Comparison of ENCODE assay signal across 8 cellular contexts in the genomic region with DNA sequence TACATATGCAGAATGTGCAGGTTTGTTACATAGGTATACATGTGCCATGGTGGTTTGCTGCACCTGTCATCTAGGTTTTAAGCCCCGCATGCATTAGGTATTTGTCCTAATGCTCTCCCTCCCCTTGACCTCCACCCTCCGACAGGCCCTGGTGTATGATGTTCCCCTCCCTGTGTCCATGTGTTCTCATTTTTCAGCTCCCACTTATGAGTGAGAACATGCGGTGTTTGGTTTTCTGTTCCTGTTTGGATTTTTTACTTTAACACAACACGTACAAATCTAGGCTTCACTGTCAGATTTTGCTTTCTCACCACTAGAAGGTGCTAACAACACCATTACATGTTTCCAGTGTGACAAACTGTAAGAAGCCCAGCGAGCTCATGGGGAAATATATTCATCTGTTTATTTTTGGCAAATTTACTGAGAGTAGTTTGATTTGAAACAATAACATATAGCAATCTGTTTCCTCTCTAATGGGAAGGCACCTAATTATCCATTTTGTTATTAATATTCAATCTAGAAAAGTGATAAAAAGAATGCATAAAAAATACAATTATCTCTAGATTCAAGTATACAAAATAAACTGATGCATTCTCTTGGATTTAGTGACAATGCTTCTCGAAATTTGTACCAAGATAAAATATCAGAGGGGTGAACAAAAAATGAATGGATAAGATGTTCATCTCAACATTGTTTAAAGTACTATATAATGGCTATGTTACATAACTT. TPM values are rescaled to one million over a fixed set of nuclear protein-coding genes. Genes with fewer than 3 reads are reported as not detected.
DNase-seq lines count a peak whose midpoint lies in the region; ATAC-seq and TF ChIP-seq lines count a peak whose summit lies in the region.

No MANE protein-coding gene starts in this region.

- no peak for TF ChIP-seq POLR2A in Peyer's patch (IDR thresholded peaks at IDR 0.05)

- no peak overlapping the region for H2BK15ac ChIP-seq in mesendoderm (replicated peaks; ENCODE audit: low read depth)

- ATAC-seq in GM19372 (IDR thresholded peaks at IDR 0.05; ENCODE audit: low read depth, unreplicated experiment) (peak; percentile 90), HG03175 (IDR thresholded peaks at IDR 0.05; ENCODE audit: unreplicated experiment) (peak; percentile 94)

- no peak overlapping the region for H4K5ac ChIP-seq in mesendoderm (ENCODE audit: low read length)

- H3K79me2 ChIP-seq in mesendoderm (ENCODE audit: control insufficient read depth, insufficient read depth, low read length): no peaks in the 10 kb centered on the region

- DNase-seq in EL (peak; percentile 59), Peyer's patch (no peak), colonic mucosa (no peak), mesendoderm (peak; percentile 53), cerebellar nuclear complex (lab: John Stamatoyannopoulos, UW) (no peak), epidermal melanocyte (ENCODE audit: insufficient read length, low spot score) (no peak)

- peak overlapping the region in 3 of 4 donors; percentile 16 to 23 (median 22) for H3K4me3 ChIP-seq in Peyer's patch
- H3K4me3 ChIP-seq in colonic mucosa: no peak overlapping the region
- no peak overlapping the region for H3K4me3 ChIP-seq in mesendoderm (ENCODE audit: low read length)

- H4K8ac ChIP-seq in mesendoderm (ENCODE audit: low read depth, low read length): no peak overlapping the region

- no peak overlapping the region for H2BK5ac ChIP-seq in mesendoderm (ENCODE audit: low read length)

- H3K4me1 ChIP-seq in Peyer's patch (peaks cover 0 to 6% (median 0%) of the 10 kb centered on the region in 4 donors), colonic mucosa (peaks cover 5% of the 10 kb centered on the region), mesendoderm (ENCODE audit: control insufficient read depth, low read depth, low read length) (no peaks in the 10 kb centered on the region)

- H3K9me3 ChIP-seq in Peyer's patch (no peaks in the 10 kb centered on the region), colonic mucosa (no peaks in the 10 kb centered on the region)

- no CpG with 5 or more reads among the region's 6 CpGs for WGBS in mesendoderm (ENCODE audit: extremely low coverage, insufficient coverage, low lambda C conversion rate)

- intact Hi-C loops in colonic mucosa (cut with DNase I): loop anchor here (5.0 kb wide), 1 partner anchor 48 kb away; no protein-coding TSS in a partner anchor

- H3K9ac ChIP-seq in colonic mucosa (ENCODE audit: low read depth in 2 of 2, low read length in 2 of 2): no peak overlapping the region
- H3K9ac ChIP-seq in mesendoderm (ENCODE audit: low read length): no peak overlapping the region

- no peaks in the 10 kb centered on the region for H3K79me1 ChIP-seq in mesendoderm (ENCODE audit: low read length)

- H3K18ac ChIP-seq in mesendoderm (ENCODE audit: low read length): no peak overlapping the region

- H3K27ac ChIP-seq in Peyer's patch: peak overlapping the region in 2 of 4 donors; percentile 23 to 47
- no peak overlapping the region for H3K27ac ChIP-seq in colonic mucosa
- H3K27ac ChIP-seq in mesendoderm (ENCODE audit: low read depth, low read length): no peak overlapping the region

- no peak overlapping the region for H3K4me2 ChIP-seq in mesendoderm (ENCODE audit: low read length)

- no peak overlapping the region for H3K4ac ChIP-seq in mesendoderm (ENCODE audit: low read depth, low read length)

- H2BK120ac ChIP-seq in mesendoderm (ENCODE audit: low read depth, low read length): no peak overlapping the region

- H3K27me3 ChIP-seq in Peyer's patch: no peaks in the 10 kb centered on the region
- no peaks in the 10 kb centered on the region for H3K27me3 ChIP-seq in colonic mucosa
- H3K27me3 ChIP-seq in mesendoderm (ENCODE audit: insufficient read depth, low read length, poor library complexity): no peaks in the 10 kb centered on the region

- no peaks in the 10 kb centered on the region for H3K36me3 ChIP-seq in Peyer's patch
- H3K36me3 ChIP-seq in colonic mucosa: no peaks in the 10 kb centered on the region
- no peaks in the 10 kb centered on the region for H3K36me3 ChIP-seq in mesendoderm (ENCODE audit: control insufficient read depth, insufficient read depth, low read length)

- no peak overlapping the region for H3K56ac ChIP-seq in mesendoderm (ENCODE audit: low read length)

- H2AK5ac ChIP-seq in mesendoderm (ENCODE audit: low read length): no peak overlapping the region

- H3K23ac ChIP-seq in mesendoderm (ENCODE audit: low read length): no peak overlapping the region

- TF ChIP-seq CTCF in Peyer's patch (IDR thresholded peaks at IDR 0.05) (peak; percentile 60 to 91 (median 88)), colonic mucosa (IDR thresholded peaks at IDR 0.05) (peak; percentile 58)

RNA-seq across cellular contexts. Expression of a gene that starts 23.2 kb away (rescaled TPM):
- 100 to 1,000 TPM in 2 of 4 donors, 10 to 100 TPM in 2; 33.8 to 160 (median 92.3) TPM for total RNA-seq in Peyer's patch
- 10 to 100 TPM; 14.8 to 66.3 TPM for total RNA-seq in colonic mucosa
- polyA plus RNA-seq in mesendoderm (2013, experiment 1 of 2): 0.06 TPM
- polyA plus RNA-seq in mesendoderm (2013, experiment 2 of 2): 0.06 TPM

RNA-seq across cellular contexts. Expression of a gene that starts 53.0 kb away (rescaled TPM):
- 10 to 100 TPM; 30.5 to 88.8 (median 60.8) TPM for total RNA-seq in Peyer's patch
- 10 to 100 TPM; 34.1 to 59.5 TPM for total RNA-seq in colonic mucosa
- 24.1 TPM for polyA plus RNA-seq in mesendoderm (2013, experiment 1 of 2)
- 23.9 TPM for polyA plus RNA-seq in mesendoderm (2013, experiment 2 of 2)

Comparison
In these comparisons a context has a peak if more than half of its experiments do, and no peak if none do; other contexts are left out.
1. DNase-seq: peak in EL (single experiment) and mesendoderm (single experiment); none in Peyer's patch (0 of 3), colonic mucosa (single experiment), cerebellar nuclear complex (0 of 2) and epidermal melanocyte (single experiment).
2. H3K4me3 ChIP-seq: peak in Peyer's patch (3 of 4); none in colonic mucosa (single experiment) and mesendoderm (single experiment).